ENCODE assay signal across 23 cellular contexts in genomic region chr4:157223446-157223845, GRCh38. TPM values are rescaled to one million over a fixed set of nuclear protein-coding genes. Genes with fewer than 3 reads are reported as not detected.
DNase-seq lines count a peak whose midpoint lies in the region; FAIRE-seq lines count a peak whose summit lies in the region.
"Had no signal": no experiment of that assay in that cellular context is flagged by ENCODE, and none has a peak within 500 bp of the region (broad histone marks: within the 10 kb centered on the region; RNA-seq: fewer than 3 reads in every experiment).

No MANE protein-coding gene starts in this region.

- no peaks in the 10 kb centered on the region for H3K9me3 ChIP-seq in neuron (ENCODE audit: low read length)
- no peaks in the 10 kb centered on the region for H3K9me3 ChIP-seq in CD4-positive, alpha-beta memory T cell (ENCODE audit: control insufficient read depth in 1 of 2, low read length in 2 of 2)
- H3K9me3 ChIP-seq: left ventricle myocardium inferior, mucosa of descending colon, testis had no signal

- peaks cover 11% of the 10 kb centered on the region in 2 donors for H3K27me3 Mint-ChIP-seq in CD4-positive, alpha-beta memory T cell

- H3K4me1 ChIP-seq in neuron (ENCODE audit: insufficient read depth, low read length): peaks cover 24% of the 10 kb centered on the region
- H3K4me1 ChIP-seq in CD4-positive, alpha-beta memory T cell (ENCODE audit: insufficient read depth, low read length): no peaks in the 10 kb centered on the region

- no peak overlapping the region for H3K27ac ChIP-seq in CD4-positive, alpha-beta memory T cell (ENCODE audit: low read depth, low read length)
- H3K27ac ChIP-seq: GM23248, left ventricle myocardium inferior had no signal

- H3K4me3 ChIP-seq in neuron (ENCODE audit: low read length): peak overlapping the region; percentile 54
- no peak overlapping the region for H3K4me3 ChIP-seq in CD4-positive, alpha-beta memory T cell (ENCODE audit: low read length in 2 of 2)
- H3K4me3 ChIP-seq: mucosa of descending colon had no signal

- no peak for FAIRE-seq in RCC 7860 (lab: Jason Lieb, UNC)
- FAIRE-seq: G401.6 had no signal

- DNase-seq in G401 (ENCODE audit: low spot score): peak; percentile 41
- peak; percentile 15 for DNase-seq in NCI-H748 treated with DMSO at 0.1 percent for 48 hours (lab: John Stamatoyannopoulos, UW)
- DNase-seq in globus pallidus (ENCODE audit: low spot score): peak; percentile 56
- DNase-seq in RKO (ENCODE audit: low spot score): no peak
- no peak for DNase-seq in CD4-positive, alpha-beta memory T cell
- no peak for DNase-seq in RCC 7860 (ENCODE audit: low spot score)
- DNase-seq in OCI-M1 (lab: John Stamatoyannopoulos, UW): no peak
- DNase-seq: ACHN; activated CD8-positive, alpha-beta T cell treated with anti-CD3 and anti-CD28 coated beads for 36 hours; activated gamma-delta T cell treated with Interleukin-2 at 50 U/mL for 16 hours; central memory CD4-positive, alpha-beta T cell; effector memory CD4-positive, alpha-beta T cell; IMR-90; left ventricle myocardium inferior; mucosa of descending colon; NCI-H1694 treated with DMSO at 0.1 percent for 48 hours; NCI-H510A treated with DMSO at 0.1 percent for 48 hours; T-helper 9 cell; testis had no signal

- no peaks in the 10 kb centered on the region for H3K36me3 ChIP-seq in neuron (ENCODE audit: insufficient read depth, low read length)
- H3K36me3 ChIP-seq in CD4-positive, alpha-beta memory T cell (ENCODE audit: insufficient read depth, low read length): no peaks in the 10 kb centered on the region
- H3K36me3 ChIP-seq: left ventricle myocardium inferior had no signal

- peaks cover 2 to 26% (median 10%) of the 10 kb centered on the region in 8 donors for H3K9me3 Mint-ChIP-seq in CD4-positive, alpha-beta memory T cell

- no peaks in the 10 kb centered on the region for H3K36me3 Mint-ChIP-seq in CD4-positive, alpha-beta memory T cell

- CTCF ChIA-PET in CD4-positive, alpha-beta memory T cell (lab: Charles Lee; ENCODE audit: partially characterized antibody): no interaction called here

- no peak overlapping the region for H3K4me3 Mint-ChIP-seq in CD4-positive, alpha-beta memory T cell
- H3K4me3 Mint-ChIP-seq: activated CD8-positive, alpha-beta T cell treated with anti-CD3 and anti-CD28 coated beads for 36 hours had no signal

- POLR2A ChIA-PET in CD4-positive, alpha-beta memory T cell (lab: Charles Lee; ENCODE audit: partially characterized antibody): no interaction called here

- intact Hi-C loops in CD4-positive, alpha-beta memory T cell (cut with micrococcal nuclease): no loop called here

- H2AFZ ChIP-seq in neuron (ENCODE audit: low read depth, low read length): peak overlapping the region; percentile 95

- in situ Hi-C loops in G401 (cut with HindIII; ENCODE audit: low sequenced_read_pairs): no loop called here

- H3K27me3 ChIP-seq in neuron (ENCODE audit: insufficient read depth, low read length): no peaks in the 10 kb centered on the region
- H3K27me3 ChIP-seq in CD4-positive, alpha-beta memory T cell (ENCODE audit: insufficient read depth, low read length): no peaks in the 10 kb centered on the region
- H3K27me3 ChIP-seq: testis had no signal

- peaks cover 0 to 1% (median 0%) of the 10 kb centered on the region in 4 donors for H3K4me1 Mint-ChIP-seq in CD4-positive, alpha-beta memory T cell

- no peak overlapping the region for H3K27ac Mint-ChIP-seq in CD4-positive, alpha-beta memory T cell
- H3K27ac Mint-ChIP-seq: activated CD8-positive, alpha-beta T cell treated with anti-CD3 and anti-CD28 coated beads for 36 hours had no signal

RNA-seq across cellular contexts. Expression of gene GRIA2, which starts 2.9 kb away (rescaled TPM):
- total RNA-seq in G401 (2014; rRNA removed; shearing (Covaris generic)): not detected in 2 replicates
- not detected for total RNA-seq in CD4-positive, alpha-beta memory T cell
- polyA plus RNA-seq in CD4-positive, alpha-beta memory T cell: not detected
- total RNA-seq: activated CD8-positive, alpha-beta T cell treated with anti-CD3 and anti-CD28 coated beads for 36 hours; GM23248; IMR-90; left ventricle myocardium inferior; M059J had no signal
- polyA plus RNA-seq: GM23248, IMR-90 had no signal

Comparison
In these comparisons a context has a peak if more than half of its experiments do, and no peak if none do; other contexts are left out.
1. DNase-seq: peak in G401 (single experiment), NCI-H748 treated with DMSO at 0.1 percent for 48 hours (single experiment) and globus pallidus (single experiment); none in RKO (single experiment), CD4-positive, alpha-beta memory T cell (0 of 5), RCC 7860 (single experiment) and OCI-M1 (single experiment).